Comparison of ENCODE assay signal across 8 cellular contexts in the genomic region with DNA sequence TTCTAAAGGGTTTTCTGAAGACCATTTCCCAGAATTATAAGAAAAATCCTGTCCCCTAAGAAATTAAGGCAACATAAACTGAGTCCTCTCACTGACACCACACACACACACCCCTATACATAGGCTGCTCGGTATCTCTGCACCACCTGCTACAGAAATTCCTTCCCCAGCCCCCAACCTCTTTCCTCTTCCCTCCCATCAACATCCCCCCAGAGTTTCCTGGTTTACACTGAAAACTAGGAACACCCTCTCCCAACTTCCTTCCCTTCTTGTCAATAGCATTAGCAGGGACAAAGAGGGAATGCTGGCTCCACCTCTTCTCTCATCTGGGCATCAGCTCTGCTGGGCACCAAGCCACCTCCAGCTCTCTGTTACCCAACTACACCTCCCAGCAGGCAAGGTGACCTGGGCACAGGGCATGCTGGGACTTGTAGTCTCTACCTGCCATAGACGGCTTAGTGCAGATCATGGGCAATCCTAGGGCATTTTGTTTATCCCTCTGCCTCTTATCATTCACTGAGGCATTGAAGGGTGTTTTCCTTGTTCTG.
DNase-seq lines count a peak whose midpoint lies in the region; ATAC-seq and TF ChIP-seq lines count a peak whose summit lies in the region.

No MANE protein-coding gene starts in this region.

- POLR2A ChIA-PET in HEK293 (lab: Yijun Ruan, JAX): interaction anchor here (0.6 to 3.3 kb wide), 6 partner anchors 9 to 353 kb away, joined by 3 to 41 read pairs (median 4); a partner anchor contains a TSS

- H3K9ac ChIP-seq in muscle layer of colon (ENCODE audit: low read length): no peak overlapping the region

- H3K9me3 ChIP-seq in HEK293 (ENCODE audit: control insufficient read depth, insufficient read depth, low read depth, low read length) (no peaks in the 10 kb centered on the region), muscle layer of colon (ENCODE audit: low read length) (no peaks in the 10 kb centered on the region)

- no peak overlapping the region for H3K27ac ChIP-seq in HEK293 (ENCODE audit: extremely low read depth, low read depth, low read length)
- H3K27ac ChIP-seq in epithelial cell of prostate: peak overlapping the region; percentile 94
- peak overlapping the region; percentile 66 for H3K27ac ChIP-seq in muscle layer of colon (ENCODE audit: low read depth, low read length)

- ATAC-seq in stimulated activated naive CD8-positive, alpha-beta T cell treated with anti-CD3 and anti-CD28 coated beads, Interleukin-15, Interleukin-2, amounts not matched to agents 100 U/mL and 50 U/mL, for 24 hours: peak; percentile 75
- no peak for ATAC-seq in GM21390 (IDR thresholded peaks at IDR 0.05; ENCODE audit: unreplicated experiment)

- H3K4me1 ChIP-seq in HEK293 (ENCODE audit: control insufficient read depth, insufficient read depth, low read length) (0 out of 2 replicates have a peak, but pooled peaks cover 3% of the 10 kb centered on the region), muscle layer of colon (ENCODE audit: insufficient read depth, low read length) (peaks cover 86% of the 10 kb centered on the region)

- peak; percentile 23 for DNase-seq in AG09309 (ENCODE audit: low read depth)
- peak; percentile 27 for DNase-seq in NCI-H524 treated with DMSO at 0.1 percent for 48 hours (lab: John Stamatoyannopoulos, UW)
- DNase-seq in activated CD8-positive, alpha-beta memory T cell treated with anti-CD3 and anti-CD28 coated beads, Interleukin-2, amount 50 U/mL, for 4 hours: peak; percentile 59
- DNase-seq in epithelial cell of prostate (ENCODE audit: low read depth, low spot score): peak; percentile 65
- DNase-seq in stimulated activated naive CD8-positive, alpha-beta T cell treated with anti-CD3 and anti-CD28 coated beads, Interleukin-15, Interleukin-2, amounts not matched to agents 100 U/mL and 50 U/mL, for 24 hours: peak; percentile 50

- H3K27me3 ChIP-seq in muscle layer of colon (ENCODE audit: control insufficient read depth in 1 of 2, insufficient read depth in 2 of 2, low read length in 2 of 2): no peaks in the 10 kb centered on the region

- peaks cover 3 to 7% of the 10 kb centered on the region in 2 experiments; a peak in 1 of 3 replicates for H3K36me3 ChIP-seq in HEK293 (ENCODE audit: control insufficient read depth in 2 of 2, insufficient read depth in 1 of 2, low read length in 2 of 2)
- H3K36me3 ChIP-seq in muscle layer of colon (ENCODE audit: insufficient read depth, low read length): peaks cover 30% of the 10 kb centered on the region

- TF ChIP-seq CTCF in AG09309 (IDR thresholded peaks at IDR 0.05; ENCODE audit: control insufficient read depth, insufficient read depth, low read depth, low read length, missing control alignments): no peak
- TF ChIP-seq CTCF in HEK293 (tag by site-specific recombination; IDR thresholded peaks at IDR 0.05): no peak

- CTCF ChIA-PET in HEK293 (lab: Yijun Ruan, JAX): interaction anchor here (0.6 to 13.6 kb wide), 29 partner anchors 8 to 442 kb away, joined by 3 to 378 read pairs (median 6); a partner anchor contains a TSS

- no peak overlapping the region for H3K4me3 ChIP-seq in AG09309 (ENCODE audit: control insufficient read depth, low read depth, low read length)
- H3K4me3 ChIP-seq in HEK293 (ENCODE audit: low read depth, low read length): no peak overlapping the region
- H3K4me3 ChIP-seq in muscle layer of colon (ENCODE audit: low read depth in 1 of 2, low read length in 2 of 2): peak overlapping the region in 1 of 2 donors; percentile 17

TF ChIP-seq in HEK293, 187 proteins besides CTCF, POLR2A, EP300 and RAD21 (continues in another document):
- TF ChIP-seq OVOL3 (tag by site-specific recombination; IDR thresholded peaks at IDR 0.05) (no peak), ZBTB20 (tag by site-specific recombination; IDR thresholded peaks at IDR 0.05) (peak; percentile 53; the same call in 1 of the 2 replicates), ZBTB8A (tag by site-specific recombination; IDR thresholded peaks at IDR 0.05) (peak; percentile 50; the same call in 1 of the 2 replicates), ZNF514 (tag by site-specific recombination; IDR thresholded peaks at IDR 0.05) (no peak), ZNF544 (tag by site-specific recombination; IDR thresholded peaks at IDR 0.05) (no peak), ZNF121 (tag by site-specific recombination; IDR thresholded peaks at IDR 0.05) (no peak), ZNF629 (tag by site-specific recombination; IDR thresholded peaks at IDR 0.05) (0 out of 2 replicates have a peak, but pooled peaks have one; percentile 11), ZXDB (tag by site-specific recombination; IDR thresholded peaks at IDR 0.05) (no peak), ZNF776 (tag by site-specific recombination; IDR thresholded peaks at IDR 0.05; ENCODE audit: borderline replicate concordance) (no peak), ZNF366 (tag by site-specific recombination; conservative IDR thresholded peaks at IDR 0.05) (0 out of 2 replicates have a peak, but pooled peaks have one; percentile 26), ZNF248 (tag by site-specific recombination; IDR thresholded peaks at IDR 0.05) (no peak), MZF1 (tag by site-specific recombination; IDR thresholded peaks at IDR 0.05; ENCODE audit: borderline replicate concordance) (no peak), GLIS1 (tag by site-specific recombination; IDR thresholded peaks at IDR 0.05) (peak; percentile 23), TCF7L2 (IDR thresholded peaks at IDR 0.05; ENCODE audit: borderline replicate concordance, low read depth, low read length) (no peak), ZNF48 (tag by site-specific recombination; IDR thresholded peaks at IDR 0.05) (no peak), KLF9 (tag by site-specific recombination; IDR thresholded peaks at IDR 0.05; ENCODE audit: low read depth) (no peak), ZNF670 (tag by site-specific recombination; IDR thresholded peaks at IDR 0.05; ENCODE audit: low read depth) (no peak), SETDB1 (IDR thresholded peaks at IDR 0.05; ENCODE audit: insufficient read length, low read length) (no peak), YY2 (tag by site-specific recombination; IDR thresholded peaks at IDR 0.05) (peak; percentile 67), ZNF404 (tag by site-specific recombination; IDR thresholded peaks at IDR 0.05) (no peak), ZNF433 (tag by site-specific recombination; IDR thresholded peaks at IDR 0.05; ENCODE audit: low read depth) (no peak), ZNF777 (tag by site-specific recombination; IDR thresholded peaks at IDR 0.05; ENCODE audit: borderline replicate concordance) (no peak), ZNF324 (tag by site-specific recombination; IDR thresholded peaks at IDR 0.05) (no peak), TRIM28 (IDR thresholded peaks at IDR 0.05; ENCODE audit: borderline replicate concordance, low read length) (no peak), MEIS1 (CRISPR knock-in tag; IDR thresholded peaks at IDR 0.05; ENCODE audit: borderline replicate concordance) (no peak), ZNF37A (tag by site-specific recombination; IDR thresholded peaks at IDR 0.05) (no peak), ZNF654 (tag by site-specific recombination; IDR thresholded peaks at IDR 0.05; ENCODE audit: low read depth) (no peak), ZNF585B (tag by site-specific recombination; IDR thresholded peaks at IDR 0.05) (no peak)
- TF ChIP-seq, protein P1, sequence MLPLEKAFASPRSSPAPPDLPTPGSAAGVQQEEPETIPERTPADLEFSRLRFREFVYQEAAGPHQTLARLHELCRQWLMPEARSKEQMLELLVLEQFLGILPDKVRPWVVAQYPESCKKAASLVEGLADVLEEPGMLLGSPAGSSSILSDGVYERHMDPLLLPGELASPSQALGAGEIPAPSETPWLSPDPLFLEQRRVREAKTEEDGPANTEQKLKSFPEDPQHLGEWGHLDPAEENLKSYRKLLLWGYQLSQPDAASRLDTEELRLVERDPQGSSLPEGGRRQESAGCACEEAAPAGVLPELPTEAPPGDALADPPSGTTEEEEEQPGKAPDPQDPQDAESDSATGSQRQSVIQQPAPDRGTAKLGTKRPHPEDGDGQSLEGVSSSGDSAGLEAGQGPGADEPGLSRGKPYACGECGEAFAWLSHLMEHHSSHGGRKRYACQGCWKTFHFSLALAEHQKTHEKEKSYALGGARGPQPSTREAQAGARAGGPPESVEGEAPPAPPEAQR (tag by site-specific recombination; IDR thresholded peaks at IDR 0.05): no peak
- TF ChIP-seq, protein P2, sequence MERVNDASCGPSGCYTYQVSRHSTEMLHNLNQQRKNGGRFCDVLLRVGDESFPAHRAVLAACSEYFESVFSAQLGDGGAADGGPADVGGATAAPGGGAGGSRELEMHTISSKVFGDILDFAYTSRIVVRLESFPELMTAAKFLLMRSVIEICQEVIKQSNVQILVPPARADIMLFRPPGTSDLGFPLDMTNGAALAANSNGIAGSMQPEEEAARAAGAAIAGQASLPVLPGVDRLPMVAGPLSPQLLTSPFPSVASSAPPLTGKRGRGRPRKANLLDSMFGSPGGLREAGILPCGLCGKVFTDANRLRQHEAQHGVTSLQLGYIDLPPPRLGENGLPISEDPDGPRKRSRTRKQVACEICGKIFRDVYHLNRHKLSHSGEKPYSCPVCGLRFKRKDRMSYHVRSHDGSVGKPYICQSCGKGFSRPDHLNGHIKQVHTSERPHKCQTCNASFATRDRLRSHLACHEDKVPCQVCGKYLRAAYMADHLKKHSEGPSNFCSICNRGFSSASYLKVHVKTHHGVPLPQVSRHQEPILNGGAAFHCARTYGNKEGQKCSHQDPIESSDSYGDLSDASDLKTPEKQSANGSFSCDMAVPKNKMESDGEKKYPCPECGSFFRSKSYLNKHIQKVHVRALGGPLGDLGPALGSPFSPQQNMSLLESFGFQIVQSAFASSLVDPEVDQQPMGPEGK (tag by site-specific recombination; IDR thresholded peaks at IDR 0.05): peak; percentile 45; the same call in 1 of the 2 replicates
- TF ChIP-seq, protein P3, sequence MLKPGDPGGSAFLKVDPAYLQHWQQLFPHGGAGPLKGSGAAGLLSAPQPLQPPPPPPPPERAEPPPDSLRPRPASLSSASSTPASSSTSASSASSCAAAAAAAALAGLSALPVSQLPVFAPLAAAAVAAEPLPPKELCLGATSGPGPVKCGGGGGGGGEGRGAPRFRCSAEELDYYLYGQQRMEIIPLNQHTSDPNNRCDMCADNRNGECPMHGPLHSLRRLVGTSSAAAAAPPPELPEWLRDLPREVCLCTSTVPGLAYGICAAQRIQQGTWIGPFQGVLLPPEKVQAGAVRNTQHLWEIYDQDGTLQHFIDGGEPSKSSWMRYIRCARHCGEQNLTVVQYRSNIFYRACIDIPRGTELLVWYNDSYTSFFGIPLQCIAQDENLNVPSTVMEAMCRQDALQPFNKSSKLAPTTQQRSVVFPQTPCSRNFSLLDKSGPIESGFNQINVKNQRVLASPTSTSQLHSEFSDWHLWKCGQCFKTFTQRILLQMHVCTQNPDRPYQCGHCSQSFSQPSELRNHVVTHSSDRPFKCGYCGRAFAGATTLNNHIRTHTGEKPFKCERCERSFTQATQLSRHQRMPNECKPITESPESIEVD (tag by site-specific recombination; IDR thresholded peaks at IDR 0.05): no peak
